Comparison of ENCODE assay signal across 3 cellular contexts in the genomic region with DNA sequence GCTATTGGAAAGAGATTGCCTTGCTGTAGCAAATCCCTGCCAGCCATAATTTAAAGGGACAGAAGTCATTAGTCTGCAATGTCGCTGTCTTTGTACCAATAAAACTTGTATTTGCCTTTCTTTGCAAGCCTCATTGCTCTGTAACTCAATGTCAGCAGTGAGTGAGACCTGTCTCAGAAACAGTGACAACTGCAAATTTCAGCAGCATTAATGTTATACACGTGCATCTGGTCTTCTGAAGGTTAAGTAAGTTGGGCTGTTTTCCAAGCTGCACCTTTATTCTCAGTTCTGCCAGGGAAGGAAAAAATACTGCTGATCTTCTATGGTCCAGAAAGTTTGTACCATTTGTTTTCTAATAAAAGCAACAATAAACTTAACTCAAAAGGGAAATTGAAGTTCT.
"Had no signal": no experiment of that assay in that cellular context is flagged by ENCODE, and none has a peak within 500 bp of the region (broad histone marks: within the 10 kb centered on the region; RNA-seq: fewer than 3 reads in every experiment).

No MANE protein-coding gene starts in this region.

- ATAC-seq: GM12878 had no signal

- H3K4me3 ChIP-seq: GM12878 had no signal

- DNase-seq: GDM1, GF-D8 had no signal
